22 cellular contexts compared by ENCODE assay signal in the genomic region with DNA sequence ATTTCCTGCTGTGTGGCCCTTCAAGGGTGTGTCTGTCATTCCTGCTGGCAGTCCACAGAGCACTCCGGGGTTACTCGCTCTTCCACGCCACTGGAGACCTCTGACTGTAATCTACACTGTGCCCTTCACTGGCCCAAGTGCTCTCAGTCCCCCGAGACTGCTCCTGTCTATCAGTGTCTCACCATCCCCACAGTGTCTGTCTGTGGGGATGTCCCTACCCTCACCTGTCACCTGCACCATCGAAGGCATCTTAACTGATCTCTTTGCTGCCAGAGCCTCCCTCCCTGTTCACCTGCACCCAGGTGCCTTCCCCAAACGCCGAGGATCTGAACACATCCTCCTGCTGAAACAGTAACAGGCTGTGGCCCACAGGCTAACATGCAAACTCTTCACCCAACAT.
"Had no signal": no experiment of that assay in that cellular context is flagged by ENCODE, and none has a peak within 500 bp of the region (broad histone marks: within the 10 kb centered on the region; RNA-seq: fewer than 3 reads in every experiment).

No MANE protein-coding gene starts in this region.

- H3K9ac ChIP-seq: parathyroid adenoma had no signal

- H2AFZ ChIP-seq: parathyroid adenoma had no signal

- H3K27ac Mint-ChIP-seq: activated T-cell treated with anti-CD3 and anti-CD28 coated beads, Interleukin-2, amount 50 U/mL, for 24 hours; dendritic cell treated with granulocyte-macrophage colony-stimulating factor and Interleukin-4, amounts not matched to agents 40 ng/mL and 50 ng/mL, for 4 days; nephron had no signal

- H3K4me3 Mint-ChIP-seq: activated T-cell treated with anti-CD3 and anti-CD28 coated beads, Interleukin-2, amount 50 U/mL, for 24 hours; dendritic cell treated with granulocyte-macrophage colony-stimulating factor and Interleukin-4, amounts not matched to agents 40 ng/mL and 50 ng/mL, for 4 days; nephron had no signal

- H3K4me1 ChIP-seq: esophagus squamous epithelium, parathyroid adenoma, tibial nerve had no signal

- H3K36me3 ChIP-seq: esophagus squamous epithelium, tibial nerve had no signal

- H3K27me3 ChIP-seq: tibial nerve had no signal

- H3K79me2 ChIP-seq: parathyroid adenoma had no signal

- H3K27ac ChIP-seq: esophagus squamous epithelium, parathyroid adenoma, tibial nerve had no signal

- DNase-seq: activated CD4-positive, alpha-beta T cell treated with anti-CD3 and anti-CD28 coated beads for 4 hours; activated CD4-positive, alpha-beta T cell treated with anti-CD3 and anti-CD28 coated beads, Interleukin-2, amount 50 U/mL, for 48 hours; activated CD4-positive, CD25-positive, alpha-beta regulatory T cell; activated CD8-positive, alpha-beta memory T cell treated with anti-CD3 and anti-CD28 coated beads, Interleukin-2, amount 50 U/mL, for 48 hours; activated gamma-delta T cell; activated naive CD4-positive, alpha-beta T cell treated with anti-CD3 and anti-CD28 coated beads, Interleukin-2, amount 50 U/mL, for 16 hours; activated T-cell treated with anti-CD3 and anti-CD28 coated beads, Interleukin-2, amount 50 U/mL, for 24 hours; amniotic stem cell; central memory CD4-positive, alpha-beta T cell; effector CD4-positive, alpha-beta T cell; esophagus squamous epithelium; left cardiac atrium; left ventricle myocardium superior; mammary epithelial cell; occipital lobe; right cardiac atrium; stimulated activated CD4-positive, alpha-beta T cell treated with anti-CD3 and anti-CD28 coated beads, Interleukin-2, amount 100 ng/mL, for 48 hours; stimulated activated naive CD4-positive, alpha-beta T cell treated with Interleukin-2 at 50 U/mL for 16 hours had no signal

- H3K4me1 Mint-ChIP-seq: nephron had no signal

- H3K4me3 ChIP-seq: esophagus squamous epithelium, tibial nerve had no signal

- ATAC-seq: left cardiac atrium, left ventricle myocardium superior, right cardiac atrium had no signal
